ENCODE assay signal across 8 cellular contexts in the genomic region with DNA sequence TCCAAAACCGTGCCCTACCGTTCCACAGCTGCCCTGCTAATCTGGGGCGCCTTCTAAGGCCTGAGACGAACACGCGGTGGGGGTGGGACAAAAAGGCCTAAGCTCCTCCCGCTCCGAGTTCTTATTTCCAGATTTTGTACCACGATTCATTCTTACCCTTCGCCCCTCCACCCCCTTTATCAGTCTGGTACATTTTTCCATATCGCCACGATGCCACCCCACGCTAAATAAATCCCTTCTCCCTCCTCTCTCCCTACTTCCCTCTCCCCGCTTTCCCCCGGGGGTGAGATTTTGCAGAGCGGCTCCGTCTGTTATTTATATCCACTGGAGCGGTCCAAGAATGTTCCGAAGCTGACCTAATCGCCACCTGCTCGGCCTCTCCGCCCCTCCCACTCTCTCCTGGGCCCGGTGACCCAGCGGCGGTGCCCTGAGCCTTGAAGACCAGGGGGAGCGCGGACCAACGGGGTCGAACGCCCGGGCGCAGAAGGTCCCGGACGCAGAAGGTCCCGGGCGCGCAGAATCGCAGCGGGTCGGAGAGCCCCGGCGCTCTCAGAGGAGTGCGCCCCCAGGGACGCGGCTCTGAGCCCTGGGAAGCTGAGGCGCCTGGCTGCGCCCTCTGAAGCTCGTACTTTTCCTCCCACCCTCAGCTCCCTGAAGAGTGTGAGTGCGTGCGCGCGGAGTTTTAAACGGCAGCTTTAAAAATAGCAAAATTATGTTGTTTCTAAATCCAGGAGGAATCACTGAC. TPM values are rescaled to one million over a fixed set of nuclear protein-coding genes. Genes with fewer than 3 reads are reported as not detected.
DNase-seq lines count a peak whose midpoint lies in the region; TF ChIP-seq lines count a peak whose summit lies in the region.

No MANE protein-coding gene starts in this region.

- in situ Hi-C loops in astrocyte of the spinal cord (cut with HindIII; ENCODE audit: low sequenced_read_pairs): no loop called here

- H3K4me3 ChIP-seq in astrocyte of the spinal cord (ENCODE audit: low read depth, low read length): peak overlapping the region; percentile 65

- peak; percentile 46 to 47 for DNase-seq in activated CD4-positive, alpha-beta T cell treated with anti-CD3 and anti-CD28 coated beads for 24 hours (ENCODE audit: low read depth in 2 of 2)
- DNase-seq in activated CD4-positive, alpha-beta T cell treated with anti-CD3 and anti-CD28 coated beads for 1 hour: no peak
- DNase-seq in RPMI7951 (ENCODE audit: low read depth) (peak; percentile 57), astrocyte of the spinal cord (ENCODE audit: low read depth, low spot score) (peak; percentile 35), hepatic stellate cell (ENCODE audit: low spot score) (peak; percentile 58), retina (peak; percentile 74), HPDE6-E6E7 (ENCODE audit: extremely low spot score) (no peak), NCI-H128 (lab: John Stamatoyannopoulos, UW; ENCODE audit: unreplicated experiment) (no peak)

- peak; percentile 5 for TF ChIP-seq CTCF in astrocyte of the spinal cord (IDR thresholded peaks at IDR 0.05; ENCODE audit: low read depth, low read length)

RNA-seq across cellular contexts. Expression of gene PACSIN3, which starts 0.9 kb away (rescaled TPM):
- total RNA-seq in RPMI7951 (2014; rRNA removed; shearing (Covaris generic)): 19.8 and 22.7 TPM in 2 replicates

RNA-seq across cellular contexts. Expression of gene ARFGAP2, which starts 10.4 kb away (rescaled TPM):
- total RNA-seq in RPMI7951 (2014; rRNA removed; shearing (Covaris generic)): 63.4 and 74.5 TPM in 2 replicates

RNA-seq across cellular contexts. Expression of gene DDB2, which starts 27.7 kb away (rescaled TPM):
- total RNA-seq in RPMI7951 (2014; rRNA removed; shearing (Covaris generic)): 22.7 and 35.0 TPM in 2 replicates

Comparison
In these comparisons a context has a peak if more than half of its experiments do, and no peak if none do; other contexts are left out.
1. DNase-seq: peak in activated CD4-positive, alpha-beta T cell treated with anti-CD3 and anti-CD28 coated beads for 24 hours (2 of 2), RPMI7951 (single experiment), astrocyte of the spinal cord (single experiment), hepatic stellate cell (single experiment) and retina (single experiment); none in activated CD4-positive, alpha-beta T cell treated with anti-CD3 and anti-CD28 coated beads for 1 hour (single experiment), HPDE6-E6E7 (single experiment) and NCI-H128 (single experiment).